In genomic region chr4:152795891-152796290, GRCh38 we compare ENCODE assay signal across 23 cellular contexts. TPM values are rescaled to one million over a fixed set of nuclear protein-coding genes. Genes with fewer than 3 reads are reported as not detected.
"Had no signal": no experiment of that assay in that cellular context is flagged by ENCODE, and none has a peak within 500 bp of the region (broad histone marks: within the 10 kb centered on the region; RNA-seq: fewer than 3 reads in every experiment).

No MANE protein-coding gene starts in this region.

- DNase-seq: islet precursor cell; left ventricle myocardium inferior; mesendoderm; naive B cell; natural killer cell; nephron progenitor cell; ovary; right lobe of liver; stimulated activated CD4-positive, alpha-beta T cell treated with anti-CD3 and anti-CD28 coated beads, Interleukin-1b, Interleukin-23, amount 100 ng/mL, for 48 hours; stimulated activated CD4-positive, alpha-beta T cell treated with anti-CD3 and anti-CD28 coated beads, Interleukin-2, amount 100 ng/mL, for 48 hours; stimulated activated CD4-positive, alpha-beta T cell treated with anti-CD3 and anti-CD28 coated beads, Interleukin-4, amount 100 ng/mL, for 4 hours; stimulated activated CD8-positive, alpha-beta memory T cell treated with anti-CD3 and anti-CD28 coated beads, Interleukin-4, amount 100 ng/mL, for 48 hours; stimulated activated naive CD4-positive, alpha-beta T cell treated with Interleukin-2 at 50 U/mL for 16 hours; stimulated activated naive CD8-positive, alpha-beta T cell treated with anti-CD3 and anti-CD28 coated beads, Interleukin-15, amount 100 ng/mL, for 72 hours; substantia nigra; upper lobe of right lung; uterus had no signal

- H3K36me3 ChIP-seq: left ventricle myocardium inferior, ovary, right atrium auricular region, right lobe of liver, tibial nerve, upper lobe of right lung, uterus had no signal

- H3K4me1 ChIP-seq: right atrium auricular region, right lobe of liver, upper lobe of right lung, uterus had no signal

- ATAC-seq: natural killer cell; right lobe of liver; stimulated activated memory B cell treated with anti-CD40 and anti-IgM and Interleukin-4, amounts not matched to agents 10 μg/mL and 1 μg/mL and 100 μg/mL, for 72 hours; stimulated activated naive CD8-positive, alpha-beta T cell treated with anti-CD3 and anti-CD28 coated beads, Interleukin-15, amount 100 ng/mL, for 72 hours; upper lobe of right lung had no signal

- H3K4me2 ChIP-seq: hepatocyte, smooth muscle cell had no signal

- H3K27ac ChIP-seq: hepatocyte, left ventricle myocardium inferior, ovary, right atrium auricular region, right lobe of liver, tibial nerve, upper lobe of right lung, uterus had no signal

- H3K9me3 ChIP-seq: left ventricle myocardium inferior, ovary, right atrium auricular region, right lobe of liver, tibial nerve, upper lobe of right lung, uterus had no signal

- H2AFZ ChIP-seq: hepatocyte had no signal

- H3K27me3 ChIP-seq: hepatocyte, ovary, right atrium auricular region, right lobe of liver, tibial nerve, upper lobe of right lung, uterus had no signal

- H3K4me3 ChIP-seq: hepatocyte, left ventricle myocardium inferior, lung, ovary, right atrium auricular region, right lobe of liver, smooth muscle cell, tibial nerve, upper lobe of right lung, uterus had no signal

RNA-seq across cellular contexts. Expression of gene TIGD4, which starts 16.4 kb away (rescaled TPM):
- total RNA-seq: natural killer cell, upper lobe of right lung had no signal
